8 cellular contexts compared by ENCODE assay signal in the genomic region with DNA sequence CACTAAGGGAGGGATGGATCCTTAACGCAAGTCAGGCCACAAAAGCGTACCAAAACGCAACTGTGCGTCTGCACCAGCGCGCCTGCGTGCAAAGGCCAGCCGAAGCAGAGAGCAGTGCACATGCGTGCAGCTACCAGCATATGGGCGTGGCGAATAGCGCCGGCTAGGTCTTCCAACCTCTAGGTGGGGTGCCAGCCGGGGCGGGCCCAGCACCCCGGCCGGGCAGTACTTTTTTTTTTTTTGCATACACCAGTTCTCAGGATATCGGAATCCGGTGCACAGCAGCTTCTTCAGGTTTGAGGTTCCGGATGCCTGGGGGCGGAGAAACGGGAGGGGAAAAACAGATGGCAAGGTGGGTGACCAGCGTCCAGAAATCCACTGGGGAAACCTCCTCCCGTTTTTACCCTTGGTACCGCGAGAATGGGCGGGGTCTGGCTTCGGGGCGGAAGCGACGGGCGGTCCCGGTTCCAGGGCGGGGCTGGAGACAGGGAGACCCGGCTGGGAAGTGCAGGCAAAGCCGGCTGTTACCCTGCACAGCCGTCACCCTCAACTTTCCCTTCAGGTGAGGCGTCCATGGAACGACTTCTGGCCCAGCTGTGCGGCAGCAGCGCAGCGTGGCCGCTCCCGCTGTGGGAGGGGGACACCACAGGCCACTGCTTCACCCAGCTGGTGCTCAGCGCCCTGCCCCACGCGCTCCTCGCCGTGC. TPM values are rescaled to one million over a fixed set of nuclear protein-coding genes. Genes with fewer than 3 reads are reported as not detected.
DNase-seq lines count a peak whose midpoint lies in the region; ATAC-seq and TF ChIP-seq lines count a peak whose summit lies in the region.

A gene with protein sequence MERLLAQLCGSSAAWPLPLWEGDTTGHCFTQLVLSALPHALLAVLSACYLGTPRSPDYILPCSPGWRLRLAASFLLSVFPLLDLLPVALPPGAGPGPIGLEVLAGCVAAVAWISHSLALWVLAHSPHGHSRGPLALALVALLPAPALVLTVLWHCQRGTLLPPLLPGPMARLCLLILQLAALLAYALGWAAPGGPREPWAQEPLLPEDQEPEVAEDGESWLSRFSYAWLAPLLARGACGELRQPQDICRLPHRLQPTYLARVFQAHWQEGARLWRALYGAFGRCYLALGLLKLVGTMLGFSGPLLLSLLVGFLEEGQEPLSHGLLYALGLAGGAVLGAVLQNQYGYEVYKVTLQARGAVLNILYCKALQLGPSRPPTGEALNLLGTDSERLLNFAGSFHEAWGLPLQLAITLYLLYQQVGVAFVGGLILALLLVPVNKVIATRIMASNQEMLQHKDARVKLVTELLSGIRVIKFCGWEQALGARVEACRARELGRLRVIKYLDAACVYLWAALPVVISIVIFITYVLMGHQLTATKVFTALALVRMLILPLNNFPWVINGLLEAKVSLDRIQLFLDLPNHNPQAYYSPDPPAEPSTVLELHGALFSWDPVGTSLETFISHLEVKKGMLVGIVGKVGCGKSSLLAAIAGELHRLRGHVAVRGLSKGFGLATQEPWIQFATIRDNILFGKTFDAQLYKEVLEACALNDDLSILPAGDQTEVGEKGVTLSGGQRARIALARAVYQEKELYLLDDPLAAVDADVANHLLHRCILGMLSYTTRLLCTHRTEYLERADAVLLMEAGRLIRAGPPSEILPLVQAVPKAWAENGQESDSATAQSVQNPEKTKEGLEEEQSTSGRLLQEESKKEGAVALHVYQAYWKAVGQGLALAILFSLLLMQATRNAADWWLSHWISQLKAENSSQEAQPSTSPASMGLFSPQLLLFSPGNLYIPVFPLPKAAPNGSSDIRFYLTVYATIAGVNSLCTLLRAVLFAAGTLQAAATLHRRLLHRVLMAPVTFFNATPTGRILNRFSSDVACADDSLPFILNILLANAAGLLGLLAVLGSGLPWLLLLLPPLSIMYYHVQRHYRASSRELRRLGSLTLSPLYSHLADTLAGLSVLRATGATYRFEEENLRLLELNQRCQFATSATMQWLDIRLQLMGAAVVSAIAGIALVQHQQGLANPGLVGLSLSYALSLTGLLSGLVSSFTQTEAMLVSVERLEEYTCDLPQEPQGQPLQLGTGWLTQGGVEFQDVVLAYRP (N-terminal part only) (plus strand): TSS at position 136 of the 706 bp plus-strand sequence. CDS start 438 bp downstream, at position 574.

- CTCF ChIA-PET in naive thymus-derived CD4-positive, alpha-beta T cell (lab: Charles Lee), result interaction anchor here (0.6 to 1.0 kb wide), 3 partner anchors 200 to 1377 kb away, joined by 3 to 4 read pairs (median 3); a partner anchor contains a TSS

- H2AFZ ChIP-seq in GM23338 (peak within 1 kb of the TSS; percentile 82), fibroblast of lung (ENCODE audit: low read length) (peak within 1 kb of the TSS; percentile 99)

- H3F3A ChIP-seq in GM23338 (replicated peaks; ENCODE audit: low read depth), result peaks cover 4% of the 10 kb centered on the region; the same call in 1 of the 2 replicates

- H3K79me2 ChIP-seq in GM23338 (replicated peaks; ENCODE audit: insufficient read depth), result peaks cover 15% of the 10 kb centered on the region
- peaks cover 17% of the 10 kb centered on the region for H3K79me2 ChIP-seq in fibroblast of lung (ENCODE audit: control insufficient read depth, insufficient read depth, low read length)

- TF ChIP-seq CTCF in GM23338 (conservative IDR thresholded peaks at IDR 0.05; ENCODE audit: low read depth in 2 of 2), result peak in 1 of 2 experiments; percentile 26; a peak in 2 of 4 replicates
- TF ChIP-seq CTCF in fibroblast of lung (conservative IDR thresholded peaks at IDR 0.05 in 1 of 2, IDR thresholded peaks at IDR 0.05 in 1 of 2; ENCODE audit: low read depth in 1 of 2, low read length in 2 of 2), result peak; percentile 44 to 47

- peaks cover 10% of the 10 kb centered on the region for H3K4me1 ChIP-seq in GM23338 (ENCODE audit: insufficient read depth)
- peaks cover 3% of the 10 kb centered on the region for H3K4me1 ChIP-seq in fibroblast of lung (ENCODE audit: control insufficient read depth, extremely low read depth, insufficient read depth, low read length)
- H3K4me1 ChIP-seq in naive thymus-derived CD4-positive, alpha-beta T cell (ENCODE audit: control insufficient read depth in 2 of 2, insufficient read depth in 2 of 2, low read length in 2 of 2), result peaks cover 11 to 12% of the 10 kb centered on the region in 2 donors

- H3K4me3 ChIP-seq in GM23338 (peak within 1 kb of the TSS; percentile 95), fibroblast of lung (replicated peaks in 1 of 4; ENCODE audit: control extremely low read depth in 1 of 4, insufficient read depth in 1 of 4, low read depth in 3 of 4, low read length in 4 of 4) (peak within 1 kb of the TSS; percentile 93 to 99 (median 96))
- H3K4me3 ChIP-seq in naive thymus-derived CD4-positive, alpha-beta T cell (ENCODE audit: low read length), result peak within 1 kb of the TSS; percentile 77

- peaks cover 3% of the 10 kb centered on the region; the same call in 1 of the 3 replicates for H3K36me3 Mint-ChIP-seq in GM23338 (ENCODE audit: low read depth)
- peaks cover 0 to 7% (median 3%) of the 10 kb centered on the region in 5 donors for H3K36me3 Mint-ChIP-seq in naive thymus-derived CD4-positive, alpha-beta T cell
- peaks cover 5 to 15% of the 10 kb centered on the region in 2 donors for H3K36me3 Mint-ChIP-seq in stimulated activated naive B cell treated with anti-CD40 and anti-IgM and Interleukin-4, amounts not matched to agents 10 μg/mL and 1 μg/mL and 100 μg/mL, for 72 hours

- no peaks in the 10 kb centered on the region for H3K9me3 ChIP-seq in fibroblast of lung (ENCODE audit: control insufficient read depth, insufficient read depth, low read depth, low read length)
- H3K9me3 ChIP-seq in naive thymus-derived CD4-positive, alpha-beta T cell (ENCODE audit: control insufficient read depth in 2 of 3, low read length in 3 of 3), result no peaks in the 10 kb centered on the region

- H4K20me1 ChIP-seq in GM23338 (replicated peaks; ENCODE audit: insufficient read depth) (no peaks in the 10 kb centered on the region), fibroblast of lung (ENCODE audit: control insufficient read depth, extremely low read depth, insufficient read depth, low read length) (no peaks in the 10 kb centered on the region)

- DNase-seq in EL (peak; percentile 96), GM23338 (ENCODE audit: low spot score) (peak; percentile 98), LHCN-M2 (ENCODE audit: low read depth) (peak; percentile 92), RPMI8226 (peak; percentile 98), fibroblast of lung (ENCODE audit: low read depth in 2 of 2) (peak; percentile 96 to 97)
- DNase-seq in activated T-helper 1 cell treated with anti-CD3 and anti-CD28 coated beads, Interleukin-2, amount 50 U/mL, for 16 hours (ENCODE audit: low read depth in 1 of 2, low spot score in 1 of 2), result peak; percentile 87 to 89
- peak; percentile 89 to 98 (median 95) for DNase-seq in naive thymus-derived CD4-positive, alpha-beta T cell
- DNase-seq in stimulated activated naive B cell treated with anti-CD40 and anti-IgM and Interleukin-4, amounts not matched to agents 10 μg/mL and 1 μg/mL and 100 μg/mL, for 72 hours, result peak; percentile 94

- peaks cover 9% of the 10 kb centered on the region for H3K27me3 Mint-ChIP-seq in GM23338 (ENCODE audit: insufficient read depth, low read depth, poor library complexity)
- H3K27me3 Mint-ChIP-seq in naive thymus-derived CD4-positive, alpha-beta T cell, result peaks cover 0 to under 1% (median 0%) of the 10 kb centered on the region in 5 donors
- no peaks in the 10 kb centered on the region for H3K27me3 Mint-ChIP-seq in stimulated activated naive B cell treated with anti-CD40 and anti-IgM and Interleukin-4, amounts not matched to agents 10 μg/mL and 1 μg/mL and 100 μg/mL, for 72 hours

- peaks cover 18% of the 10 kb centered on the region; the same call in 2 of the 3 replicates for H3K9me3 Mint-ChIP-seq in GM23338
- peaks cover 0 to 1% (median 0%) of the 10 kb centered on the region in 11 donors for H3K9me3 Mint-ChIP-seq in naive thymus-derived CD4-positive, alpha-beta T cell
- peaks cover 0 to 1% of the 10 kb centered on the region in 2 donors for H3K9me3 Mint-ChIP-seq in stimulated activated naive B cell treated with anti-CD40 and anti-IgM and Interleukin-4, amounts not matched to agents 10 μg/mL and 1 μg/mL and 100 μg/mL, for 72 hours

- H3K4me1 Mint-ChIP-seq in GM23338, result peaks cover 16% of the 10 kb centered on the region
- H3K4me1 Mint-ChIP-seq in naive thymus-derived CD4-positive, alpha-beta T cell, result peaks cover 15 to 36% (median 27%) of the 10 kb centered on the region in 7 donors
- peaks cover 17% of the 10 kb centered on the region in 2 donors for H3K4me1 Mint-ChIP-seq in stimulated activated naive B cell treated with anti-CD40 and anti-IgM and Interleukin-4, amounts not matched to agents 10 μg/mL and 1 μg/mL and 100 μg/mL, for 72 hours

- intact Hi-C loops in naive thymus-derived CD4-positive, alpha-beta T cell (cut with micrococcal nuclease), result loop anchor here (1.0 to 5.0 kb wide), 22 partner anchors 28 to 1880 kb away; a partner anchor contains a TSS

- H3K36me3 ChIP-seq in GM23338 (ENCODE audit: insufficient read depth) (no peaks in the 10 kb centered on the region), fibroblast of lung (ENCODE audit: control insufficient read depth, insufficient read depth, low read length) (peaks cover 3% of the 10 kb centered on the region)
- H3K36me3 ChIP-seq in naive thymus-derived CD4-positive, alpha-beta T cell (ENCODE audit: control insufficient read depth in 2 of 3, insufficient read depth in 3 of 3, low read length in 3 of 3), result peaks cover 0 to 21% (median 0%) of the 10 kb centered on the region in 3 experiments

- H3K9me2 ChIP-seq in GM23338 (ENCODE audit: insufficient read depth), result no peaks in the 10 kb centered on the region

- peak; percentile 95 for ATAC-seq in GM23338
- peak; percentile 97 for ATAC-seq in naive thymus-derived CD4-positive, alpha-beta T cell
- peak; percentile 93 to 95 for ATAC-seq in stimulated activated naive B cell treated with anti-CD40 and anti-IgM and Interleukin-4, amounts not matched to agents 10 μg/mL and 1 μg/mL and 100 μg/mL, for 72 hours (replicated peaks)

- peak within 1 kb of the TSS; percentile 89 for H3K9ac ChIP-seq in fibroblast of lung (ENCODE audit: insufficient read depth, low read length)

- H3K27me3 ChIP-seq in GM23338 (ENCODE audit: insufficient read depth) (no peaks in the 10 kb centered on the region), fibroblast of lung (ENCODE audit: control insufficient read depth, insufficient read depth, low read length) (no peaks in the 10 kb centered on the region)
- H3K27me3 ChIP-seq in naive thymus-derived CD4-positive, alpha-beta T cell (ENCODE audit: control insufficient read depth in 2 of 2, insufficient read depth in 2 of 2, low read length in 2 of 2), result no peaks in the 10 kb centered on the region

- peak within 1 kb of the TSS; percentile 93 for H3K4me3 Mint-ChIP-seq in GM23338
- H3K4me3 Mint-ChIP-seq in naive thymus-derived CD4-positive, alpha-beta T cell, result peak within 1 kb of the TSS; percentile 89 to 98 (median 94)
- H3K4me3 Mint-ChIP-seq in stimulated activated naive B cell treated with anti-CD40 and anti-IgM and Interleukin-4, amounts not matched to agents 10 μg/mL and 1 μg/mL and 100 μg/mL, for 72 hours, result peak within 1 kb of the TSS; percentile 92 to 97

- POLR2A ChIA-PET in naive thymus-derived CD4-positive, alpha-beta T cell (lab: Charles Lee), result interaction anchor here (0.6 to 2.4 kb wide), 14 partner anchors 9 to 1060 kb away, joined by 3 to 14 read pairs (median 3); a partner anchor contains a TSS

- H3K27ac ChIP-seq in GM23338 (ENCODE audit: low read depth) (peak within 1 kb of the TSS; percentile 85), fibroblast of lung (ENCODE audit: insufficient read depth, low read length) (peak within 1 kb of the TSS; percentile 86)
- H3K27ac ChIP-seq in naive thymus-derived CD4-positive, alpha-beta T cell (ENCODE audit: low read depth, low read length), result peak within 1 kb of the TSS; percentile 95

- H3K4me2 ChIP-seq in GM23338 (peak within 1 kb of the TSS; percentile 95), fibroblast of lung (ENCODE audit: extremely low read depth, insufficient read depth, low read length) (peak within 1 kb of the TSS; percentile 57)

- H3K27ac Mint-ChIP-seq in GM23338, result peak within 1 kb of the TSS; percentile 98
- H3K27ac Mint-ChIP-seq in naive thymus-derived CD4-positive, alpha-beta T cell, result peak within 1 kb of the TSS; percentile 93 to 100 (median 98)
- peak within 1 kb of the TSS; percentile 99 for H3K27ac Mint-ChIP-seq in stimulated activated naive B cell treated with anti-CD40 and anti-IgM and Interleukin-4, amounts not matched to agents 10 μg/mL and 1 μg/mL and 100 μg/mL, for 72 hours

RNA-seq across cellular contexts. Expression of the gene that starts here (rescaled TPM):
- total RNA-seq in GM23338 (2014; rRNA removed; shearing (Covaris generic)), result 16.7 and 16.9 TPM in 2 replicates
- polyA plus RNA-seq in GM23338 (2016; fragmentation: Nextera tagmentation; extraction: Ambion mirVana) (17.5 and 18.9 TPM in 2 replicates), fibroblast of lung (8.9 and 9.3 TPM in 2 replicates)
- total RNA-seq in LHCN-M2 (2014; rRNA removed) (14.9 and 15.7 TPM in 2 replicates), fibroblast of lung (16.7 and 23.1 TPM in 2 replicates)
- polyA plus RNA-seq in LHCN-M2 (2012), result 13.7 TPM
- polyA plus RNA-seq in fibroblast of lung (2012), result 14.7 and 16.1 TPM in 2 replicates
- 22.5 and 33.3 TPM in 2 replicates for polyA minus RNA-seq in fibroblast of lung (ENCODE audit: low replicate concordance)
- 10 to 100 TPM; 56.2 to 74.6 (median 60.4) TPM for total RNA-seq in naive thymus-derived CD4-positive, alpha-beta T cell
- polyA plus RNA-seq in naive thymus-derived CD4-positive, alpha-beta T cell, result 10 to 100 TPM in 1 of 2 donors, 1 to 10 TPM in 1; 9.8 to 18.6 TPM

Comparison
In these comparisons a context has a peak if more than half of its experiments do, and no peak if none do; other contexts are left out.
1. Peak in every context shown above with its lines: DNase-seq, ATAC-seq, H3K4me3 ChIP-seq and H3K27ac ChIP-seq.